In the genomic region with DNA sequence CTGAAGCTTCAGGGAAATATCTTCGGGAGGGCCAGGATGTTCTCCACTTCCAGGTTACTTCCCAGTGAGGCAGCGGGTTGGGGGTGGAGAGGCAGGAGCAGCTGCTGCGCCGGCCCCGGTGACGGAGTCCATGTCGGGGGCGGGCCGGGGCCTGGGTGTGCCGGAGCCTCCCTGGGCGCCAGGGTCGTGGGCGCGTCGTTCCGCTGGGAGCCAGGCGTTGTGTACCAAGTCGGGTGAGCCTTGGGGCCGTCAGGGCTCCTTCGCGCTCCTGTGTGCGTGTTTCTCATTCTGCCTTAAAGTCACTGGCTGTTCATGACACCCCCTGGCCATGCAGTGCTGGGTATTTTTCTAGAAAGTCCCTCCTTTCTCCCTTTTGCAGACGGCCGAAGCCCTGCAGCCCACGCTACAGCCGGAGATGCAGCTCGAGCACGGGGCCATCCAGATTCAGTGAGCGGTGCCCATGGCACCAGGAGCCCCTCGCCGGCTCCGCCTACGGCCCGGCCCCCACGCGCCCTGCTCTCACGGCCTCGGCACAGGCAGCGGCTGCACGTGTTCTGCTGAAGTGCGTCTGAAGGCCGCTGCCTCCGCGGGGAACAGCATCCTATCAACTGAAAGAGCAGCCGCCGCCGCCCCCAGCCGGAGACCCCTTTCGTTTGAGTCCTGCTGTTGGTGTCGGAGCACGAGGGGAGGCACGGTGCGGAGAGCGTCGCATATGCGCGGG, we compare ENCODE assay signal across 20 cellular contexts.
DNase-seq lines count a peak whose midpoint lies in the region; ATAC-seq, FAIRE-seq and TF ChIP-seq lines count a peak whose summit lies in the region.
"Had no signal": no experiment of that assay in that cellular context is flagged by ENCODE, and none has a peak within 500 bp of the region (broad histone marks: within the 10 kb centered on the region; RNA-seq: fewer than 3 reads in every experiment).

No MANE protein-coding gene starts in this region.

- H3K36me3 Mint-ChIP-seq in neural progenitor cell: peaks cover 27% of the 10 kb centered on the region

- no peaks in the 10 kb centered on the region for H3K79me2 ChIP-seq in K562 (ENCODE audit: control insufficient read depth, insufficient read depth, low read length)
- H3K79me2 ChIP-seq in neural progenitor cell (ENCODE audit: low read depth): no peaks in the 10 kb centered on the region

- no peak for ATAC-seq in K562
- no peak for ATAC-seq in GM21529 (IDR thresholded peaks at IDR 0.05; ENCODE audit: unreplicated experiment)
- ATAC-seq in GM19328 (IDR thresholded peaks at IDR 0.05; ENCODE audit: unreplicated experiment): no peak
- ATAC-seq: A549, HCT116 had no signal

- H3K36me3 ChIP-seq in right atrium auricular region (peaks cover 24% of the 10 kb centered on the region), K562 (ENCODE audit: control insufficient read depth, insufficient read depth, low read length) (no peaks in the 10 kb centered on the region), neural progenitor cell (no peaks in the 10 kb centered on the region)

- H3F3A ChIP-seq in neural progenitor cell (ENCODE audit: low read depth): no peaks in the 10 kb centered on the region

- H3K4me2 ChIP-seq in K562 (ENCODE audit: insufficient read depth, low read length) (no peak overlapping the region), neural progenitor cell (no peak overlapping the region)
- H3K4me2 ChIP-seq: A549, KMS-11 had no signal

- no peak overlapping the region for H3K4me3 Mint-ChIP-seq in neural progenitor cell

- DNase-seq in right atrium auricular region (ENCODE audit: low spot score) (no peak), cardiac septum (ENCODE audit: low spot score) (no peak), K562 (ENCODE audit: extremely low read depth in 1 of 4, low spot score in 3 of 4) (no peak), neural progenitor cell (ENCODE audit: low spot score) (peak; percentile 1), NCI-H2029 treated with DMSO at 0.1 percent for 48 hours (lab: John Stamatoyannopoulos, UW) (no peak), amniotic stem cell (lab: John Stamatoyannopoulos, UW) (no peak)
- DNase-seq: COR-L47, GM23248, NCI-H1694 treated with DMSO at 0.1 percent for 48 hours, NCI-H2107, NCI-H510A, NCI-H774, SHP77 treated with DMSO at 0.1 percent for 48 hours had no signal

- no peak overlapping the region for H3K4me3 ChIP-seq in right atrium auricular region
- H3K4me3 ChIP-seq in K562: no peak overlapping the region
- no peak overlapping the region for H3K4me3 ChIP-seq in neural progenitor cell
- H3K4me3 ChIP-seq: A549, GM23248 had no signal

- POLR2A ChIA-PET in K562 (lab: Yijun Ruan, JAX): interaction anchor here (0.9 to 1.3 kb wide), 2 partner anchors 9 to 12 kb away, joined by 3 to 4 read pairs; no protein-coding TSS in a partner anchor

- BruUV-seq in K562 (replicated peaks; lab: Mats Ljungman, UMichigan): no TSS peak

- no peak overlapping the region for H3K27ac Mint-ChIP-seq in neural progenitor cell

- H3K27me3 Mint-ChIP-seq in neural progenitor cell (ENCODE audit: insufficient read depth, low read depth): peaks cover 2% of the 10 kb centered on the region

- intact Hi-C loops in cardiac septum (cut with DNase I): no loop called here
- intact Hi-C loops in K562 (cut with micrococcal nuclease): no loop called here

- TF ChIP-seq EP300 in K562 (IDR thresholded peaks at IDR 0.05; ENCODE audit: low read length): no peak

- H3K4me1 Mint-ChIP-seq in neural progenitor cell: no peaks in the 10 kb centered on the region

- no peaks in the 10 kb centered on the region for H4K20me1 ChIP-seq in K562 (replicated peaks; ENCODE audit: control insufficient read depth, insufficient read depth, low read length)
- H4K20me1 ChIP-seq in neural progenitor cell (ENCODE audit: low read depth): no peaks in the 10 kb centered on the region

- TF ChIP-seq POLR2A in K562 (conservative IDR thresholded peaks at IDR 0.05): no peak

- no peak for FAIRE-seq in K562 (lab: Jason Lieb, UNC)
- FAIRE-seq: A549, G401.6, RCC 7860 had no signal

- no peak overlapping the region for H2AFZ ChIP-seq in K562 (ENCODE audit: low read depth, low read length)
- no peak overlapping the region for H2AFZ ChIP-seq in neural progenitor cell (replicated peaks)
- H2AFZ ChIP-seq: GM23248 had no signal

- H3K27me3 ChIP-seq in right atrium auricular region (no peaks in the 10 kb centered on the region), K562 (ENCODE audit: control insufficient read depth in 2 of 2, insufficient read depth in 2 of 2, low read length in 2 of 2) (no peaks in the 10 kb centered on the region), neural progenitor cell (no peaks in the 10 kb centered on the region)

- 92% methylated on average over 42 of the region's 57 CpGs for WGBS in K562 (ENCODE audit: insufficient coverage, low coverage, missing lambda C conversion rate)

- H3K27ac ChIP-seq in right atrium auricular region (peak overlapping the region; percentile 65 to 82), K562 (ENCODE audit: extremely low read depth, low read depth, low read length) (no peak overlapping the region), neural progenitor cell (no peak overlapping the region)
- H3K27ac ChIP-seq: A549, GM23248, KMS-11 had no signal

- in situ Hi-C loops in K562 (cut with MboI): no loop called here

- peaks cover 10% of the 10 kb centered on the region for H3K9me3 Mint-ChIP-seq in neural progenitor cell

- no peak for TF ChIP-seq RAD21 in K562 (CRISPR knock-in tag; conservative IDR thresholded peaks at IDR 0.05 in 1 of 2, IDR thresholded peaks at IDR 0.05 in 1 of 2)

- H3K9ac ChIP-seq in K562 (ENCODE audit: insufficient read depth in 1 of 2, low read depth in 2 of 2, low read length in 2 of 2) (no peak overlapping the region), neural progenitor cell (no peak overlapping the region)
- H3K9ac ChIP-seq: GM23248, KMS-11 had no signal

- H3K4me1 ChIP-seq in right atrium auricular region: peaks cover 0 to 7% of the 10 kb centered on the region in 2 donors
- H3K4me1 ChIP-seq in K562 (replicated peaks in 1 of 2; ENCODE audit: control insufficient read depth in 2 of 2, insufficient read depth in 2 of 2, low read length in 2 of 2): no peaks in the 10 kb centered on the region
- H3K4me1 ChIP-seq in neural progenitor cell: no peaks in the 10 kb centered on the region
- H3K4me1 ChIP-seq: A549 had no signal

- H3K9me1 ChIP-seq in K562 (ENCODE audit: control insufficient read depth, insufficient read depth, low read length): peaks cover 2% of the 10 kb centered on the region

- TF ChIP-seq CTCF in right atrium auricular region (IDR thresholded peaks at IDR 0.05) (no peak), K562 (IDR thresholded peaks at IDR 0.05 in 2 of 3, conservative IDR thresholded peaks at IDR 0.05 in 1 of 3; ENCODE audit: insufficient read depth in 2 of 3, low read depth in 1 of 3, low read length in 3 of 3) (no peak), neural progenitor cell (IDR thresholded peaks at IDR 0.05) (no peak)

- H3K9me3 ChIP-seq in right atrium auricular region (no peaks in the 10 kb centered on the region), K562 (replicated peaks; ENCODE audit: control insufficient read depth, insufficient read depth, low read depth, low read length) (no peaks in the 10 kb centered on the region), neural progenitor cell (ENCODE audit: low read depth) (no peaks in the 10 kb centered on the region)

- CTCF ChIA-PET in K562 (lab: Yijun Ruan, JAX; ENCODE audit: low intra/inter-chr PET ratio): no interaction called here

TF ChIP-seq in K562, 482 proteins besides CTCF, POLR2A, EP300 and RAD21:
- TF ChIP-seq POLR2G (IDR thresholded peaks at IDR 0.05; ENCODE audit: low read depth, low read length) (0 out of 2 replicates have a peak, but pooled peaks have one; percentile 21), ARID2 (IDR thresholded peaks at IDR 0.05) (no peak)

Comparison
In these comparisons a context has a peak if more than half of its experiments do, and no peak if none do; other contexts are left out.
1. H3K27ac ChIP-seq: peak in right atrium auricular region (2 of 2); none in K562 (single experiment) and neural progenitor cell (single experiment).